ENCODE assay signal across 13 cellular contexts in the genomic region with DNA sequence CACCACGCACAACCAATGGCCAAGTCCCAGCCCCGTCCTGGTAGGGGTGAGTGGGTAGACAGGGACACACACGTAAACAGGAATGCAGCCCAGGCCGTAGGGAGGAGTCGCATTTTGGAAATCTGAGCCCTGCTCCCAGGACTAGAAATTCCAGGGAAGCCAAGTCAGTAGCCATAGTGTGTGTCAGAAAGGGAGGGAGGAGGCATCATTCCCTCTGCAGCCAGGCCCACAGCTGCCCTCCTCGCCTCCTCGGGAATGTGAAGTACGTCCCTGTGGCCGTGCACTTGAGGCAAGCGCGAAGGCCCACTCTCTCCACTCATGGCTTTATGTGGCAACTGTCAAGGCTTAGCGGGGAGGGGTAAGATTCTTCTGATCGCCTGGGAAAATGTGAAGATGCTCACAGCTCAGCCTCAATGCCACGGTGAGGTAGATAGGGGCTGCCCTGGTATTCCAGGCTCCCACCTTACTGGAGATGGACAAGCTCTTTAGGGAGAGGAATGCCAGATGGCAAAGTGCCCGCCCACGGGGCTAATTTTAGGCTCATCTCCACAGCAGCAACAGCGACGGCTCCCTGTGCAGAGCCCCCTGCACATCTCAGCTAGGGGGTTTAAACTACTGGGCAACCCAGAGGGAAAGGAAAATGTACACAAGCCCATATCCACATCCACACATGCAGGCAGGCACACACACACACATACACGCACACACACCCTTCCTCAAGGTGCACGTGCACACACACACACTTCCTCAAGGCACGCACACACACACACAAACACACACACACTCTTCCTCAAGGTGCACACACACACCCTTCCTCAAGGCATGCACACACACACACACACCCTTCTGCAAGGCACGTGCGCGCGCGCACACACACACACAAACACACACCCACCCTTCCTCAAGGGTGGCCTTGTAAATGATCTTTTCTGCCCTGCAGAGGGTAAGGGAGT.
DNase-seq lines count a peak whose midpoint lies in the region; ATAC-seq and TF ChIP-seq lines count a peak whose summit lies in the region.
"Had no signal": no experiment of that assay in that cellular context is flagged by ENCODE, and none has a peak within 500 bp of the region (broad histone marks: within the 10 kb centered on the region; RNA-seq: fewer than 3 reads in every experiment).

No MANE protein-coding gene starts in this region.

- H3K4me3 Mint-ChIP-seq in endothelial cell (ENCODE audit: unreplicated experiment): no peak overlapping the region
- H3K4me3 Mint-ChIP-seq: activated CD8-positive, alpha-beta T cell treated with anti-CD3 and anti-CD28 coated beads for 36 hours; T-helper 1 cell treated with Interleukin-12 subunit alpha and Interleukin-12 subunit beta and Interleukin-4 antibody, amounts not matched to agents 30 μg/mL and 1 μg/mL, for 36 hours had no signal

- H3K4me3 ChIP-seq in stomach smooth muscle (ENCODE audit: low read length in 2 of 2): peak overlapping the region; percentile 18 to 29

- no peaks in the 10 kb centered on the region for H3K36me3 Mint-ChIP-seq in endothelial cell (ENCODE audit: low read depth, unreplicated experiment)

- H3K27me3 ChIP-seq in stomach smooth muscle (ENCODE audit: control insufficient read depth in 1 of 2, insufficient read depth in 2 of 2, low read length in 2 of 2): no peaks in the 10 kb centered on the region

- ATAC-seq in left ventricle myocardium superior (peak; percentile 57), GM18519 (IDR thresholded peaks at IDR 0.05; ENCODE audit: low FRiP score, unreplicated experiment) (no peak)
- ATAC-seq: activated CD8-positive, alpha-beta T cell treated with anti-CD3 and anti-CD28 coated beads for 36 hours had no signal

- intact Hi-C loops in left ventricle myocardium superior (cut with micrococcal nuclease): no loop called here

- no peaks in the 10 kb centered on the region for H3K9me3 Mint-ChIP-seq in endothelial cell (ENCODE audit: unreplicated experiment)
- H3K9me3 Mint-ChIP-seq: activated CD8-positive, alpha-beta T cell treated with anti-CD3 and anti-CD28 coated beads for 36 hours; T-helper 1 cell treated with Interleukin-12 subunit alpha and Interleukin-12 subunit beta and Interleukin-4 antibody, amounts not matched to agents 30 μg/mL and 1 μg/mL, for 36 hours had no signal

- DNase-seq in HCEC 1CT (peak; percentile 65), amniotic stem cell (lab: John Stamatoyannopoulos, UW) (peak; percentile 22), left ventricle myocardium superior (peak; percentile 87), SW480 (ENCODE audit: low spot score) (no peak), 8988T (no peak), endothelial cell (ENCODE audit: low spot score) (no peak)
- DNase-seq: activated CD8-positive, alpha-beta T cell treated with anti-CD3 and anti-CD28 coated beads for 36 hours; COR-L47; NCI-H748 treated with DMSO at 0.1 percent for 48 hours; retina had no signal

- H3K4me1 ChIP-seq in stomach smooth muscle (ENCODE audit: control insufficient read depth, insufficient read depth, low read length): peaks cover 91% of the 10 kb centered on the region

- H3K27ac Mint-ChIP-seq in endothelial cell (ENCODE audit: unreplicated experiment): no peak overlapping the region
- H3K27ac Mint-ChIP-seq: activated CD8-positive, alpha-beta T cell treated with anti-CD3 and anti-CD28 coated beads for 36 hours; T-helper 1 cell treated with Interleukin-12 subunit alpha and Interleukin-12 subunit beta and Interleukin-4 antibody, amounts not matched to agents 30 μg/mL and 1 μg/mL, for 36 hours had no signal

- H3K27me3 Mint-ChIP-seq in endothelial cell (ENCODE audit: unreplicated experiment): peaks cover 8% of the 10 kb centered on the region

- no peak for TF ChIP-seq CTCF in endothelial cell (IDR thresholded peaks at IDR 0.05; ENCODE audit: unreplicated experiment)

- H3K36me3 ChIP-seq in stomach smooth muscle (ENCODE audit: control insufficient read depth in 2 of 2, insufficient read depth in 2 of 2, low read length in 2 of 2): no peaks in the 10 kb centered on the region

- H3K27ac ChIP-seq in stomach smooth muscle (ENCODE audit: low read length): peak overlapping the region; percentile 96

- H3K9ac ChIP-seq in stomach smooth muscle (ENCODE audit: low read length in 2 of 2): peak overlapping the region; percentile 36 to 48

- peaks cover 29% of the 10 kb centered on the region for H3K4me1 Mint-ChIP-seq in endothelial cell (ENCODE audit: unreplicated experiment)

- no peaks in the 10 kb centered on the region for H3K9me3 ChIP-seq in stomach smooth muscle (ENCODE audit: control insufficient read depth in 2 of 2, low read length in 2 of 2)

Comparison
In these comparisons a context has a peak if more than half of its experiments do, and no peak if none do; other contexts are left out.
1. DNase-seq: peak in HCEC 1CT (single experiment), amniotic stem cell (single experiment) and left ventricle myocardium superior (single experiment); none in SW480 (single experiment), 8988T (single experiment) and endothelial cell (single experiment).